21 cellular contexts compared by ENCODE assay signal in genomic region chr5:89480406-89481007, GRCh38.
"Had no signal": no experiment of that assay in that cellular context is flagged by ENCODE, and none has a peak within 500 bp of the region (broad histone marks: within the 10 kb centered on the region; RNA-seq: fewer than 3 reads in every experiment).

No MANE protein-coding gene starts in this region.

- H3K4me1 ChIP-seq: left lung, neural progenitor cell, sigmoid colon, thyroid gland had no signal

- H3K9ac ChIP-seq: neural progenitor cell had no signal

- H2AFZ ChIP-seq: neural progenitor cell had no signal

- H3K4me3 ChIP-seq: coronary artery, left lung, neural progenitor cell, sigmoid colon, thyroid gland had no signal

- H3K27me3 ChIP-seq: left lung, neural progenitor cell, sigmoid colon, thyroid gland had no signal

- H3K4me2 ChIP-seq: neural progenitor cell had no signal

- H3K36me3 ChIP-seq: left lung, neural progenitor cell, sigmoid colon, thyroid gland had no signal

- H3K9me3 ChIP-seq: left lung, sigmoid colon, thyroid gland had no signal

- H3K27ac ChIP-seq: coronary artery, epithelial cell of prostate, left lung, neural progenitor cell, sigmoid colon, thyroid gland had no signal

- ATAC-seq: activated naive CD4-positive, alpha-beta T cell treated with anti-CD3 and anti-CD28 coated beads, Interleukin-2, amount 50 U/mL, for 72 hours; activated T-helper 17 cell treated with anti-CD3 and anti-CD28 coated beads, Interleukin-2, amount 50 U/mL, for 72 hours; left lung; naive thymus-derived CD8-positive, alpha-beta T cell had no signal

- DNase-seq: activated CD8-positive, alpha-beta memory T cell treated with anti-CD3 and anti-CD28 coated beads for 24 hours; activated CD8-positive, alpha-beta memory T cell treated with anti-CD3 and anti-CD28 coated beads, Interleukin-2, amount 50 U/mL, for 4 hours; activated T-cell treated with anti-CD3 and anti-CD28 coated beads, Interleukin-2, amount 50 U/mL, for 24 hours; cerebellar nuclear complex; endodermal cell; foreskin fibroblast; immature natural killer cell; left lung; naive thymus-derived CD8-positive, alpha-beta T cell; retina; sigmoid colon; stimulated activated CD4-positive, alpha-beta T cell treated with anti-CD3 and anti-CD28 coated beads, Interleukin-2, amount 100 ng/mL, for 48 hours; stimulated activated CD8-positive, alpha-beta memory T cell treated with anti-CD3 and anti-CD28 coated beads, Interleukin-4, amount 100 ng/mL, for 48 hours; stimulated activated naive CD4-positive, alpha-beta T cell; T-helper 1 cell; thyroid gland had no signal
